Comparison of ENCODE assay signal across 34 cellular contexts in the genomic region with DNA sequence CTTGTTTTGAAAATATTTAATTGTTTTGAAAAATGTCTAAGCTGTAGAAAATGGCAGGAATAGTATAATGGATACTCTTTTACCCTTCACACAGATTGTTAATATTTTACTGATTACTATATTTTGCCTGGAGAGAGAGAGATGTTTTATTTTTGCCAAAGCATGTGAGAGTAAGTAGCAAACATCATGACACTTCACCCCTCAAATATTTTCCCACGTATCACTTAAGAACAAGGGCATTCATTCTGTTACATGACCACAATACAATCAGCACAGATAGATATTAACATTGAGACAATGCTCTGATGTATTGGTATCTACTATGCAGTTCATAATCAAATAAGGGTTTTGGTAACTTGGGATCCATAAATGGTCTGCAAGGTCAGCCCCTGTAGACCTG.
"Had no signal": no experiment of that assay in that cellular context is flagged by ENCODE, and none has a peak within 500 bp of the region (broad histone marks: within the 10 kb centered on the region; RNA-seq: fewer than 3 reads in every experiment).

No MANE protein-coding gene starts in this region.

- H3K27me3 ChIP-seq: brain microvascular endothelial cell, Peyer's patch had no signal

- H3K9me3 Mint-ChIP-seq: activated B cell treated with CpG ODN at 0.5 μM for 24 hours; activated CD4-positive, alpha-beta memory T cell treated with anti-CD3 and anti-CD28 coated beads for 36 hours; activated naive CD4-positive, alpha-beta T cell treated with anti-CD3 and anti-CD28 coated beads, Interleukin-2, amount 10 ng/mL, durations not matched to agents 7 days and 5 days; activated naive CD8-positive, alpha-beta T cell treated with anti-CD3 and anti-CD28 coated beads, Interleukin-2, amount 50 U/mL, for 24 hours; activated T-cell treated with anti-CD3 and anti-CD28 coated beads, Interleukin-2, amount 50 U/mL, for 4 hours; activated T-helper 1 cell treated with anti-CD3 and anti-CD28 coated beads, Interleukin-12 subunit alpha, Interleukin-12 subunit beta, Interleukin-2, Interleukin-4 antibody, amounts not matched to agents 30 ng/mL and 10 ng/mL and 1 ng/mL, durations not matched to agents 14 hours and 24 hours and 36 hours had no signal

- H3K4me3 ChIP-seq: Peyer's patch had no signal

- H3K9me3 ChIP-seq: Peyer's patch had no signal

- H3K36me3 Mint-ChIP-seq: activated CD4-positive, alpha-beta memory T cell treated with anti-CD3 and anti-CD28 coated beads for 36 hours; activated naive CD4-positive, alpha-beta T cell treated with anti-CD3 and anti-CD28 coated beads, Interleukin-2, amount 10 ng/mL, durations not matched to agents 7 days and 5 days; activated naive CD8-positive, alpha-beta T cell had no signal

- H3K27me3 Mint-ChIP-seq: activated naive CD4-positive, alpha-beta T cell treated with anti-CD3 and anti-CD28 coated beads, Interleukin-2, amount 10 ng/mL, durations not matched to agents 7 days and 5 days had no signal

- H3K27ac Mint-ChIP-seq: activated B cell treated with CpG ODN at 0.5 μM for 24 hours; activated CD4-positive, alpha-beta memory T cell treated with anti-CD3 and anti-CD28 coated beads for 36 hours; activated naive CD4-positive, alpha-beta T cell treated with anti-CD3 and anti-CD28 coated beads, Interleukin-2, amount 10 ng/mL, durations not matched to agents 7 days and 5 days; activated naive CD8-positive, alpha-beta T cell; activated naive CD8-positive, alpha-beta T cell treated with anti-CD3 and anti-CD28 coated beads, Interleukin-2, amount 50 U/mL, for 24 hours; activated T-helper 1 cell treated with anti-CD3 and anti-CD28 coated beads, Interleukin-12 subunit alpha, Interleukin-12 subunit beta, Interleukin-2, Interleukin-4 antibody, amounts not matched to agents 30 ng/mL and 10 ng/mL and 1 ng/mL, durations not matched to agents 14 hours and 24 hours and 36 hours had no signal

- H3K27ac ChIP-seq: brain microvascular endothelial cell, Peyer's patch, VCaP had no signal

- H3K4me3 Mint-ChIP-seq: activated B cell treated with CpG ODN at 0.5 μM for 24 hours; activated CD4-positive, alpha-beta memory T cell treated with anti-CD3 and anti-CD28 coated beads for 36 hours; activated naive CD4-positive, alpha-beta T cell treated with anti-CD3 and anti-CD28 coated beads, Interleukin-2, amount 10 ng/mL, durations not matched to agents 7 days and 5 days; activated naive CD8-positive, alpha-beta T cell; activated naive CD8-positive, alpha-beta T cell treated with anti-CD3 and anti-CD28 coated beads, Interleukin-2, amount 50 U/mL, for 24 hours; activated T-cell treated with anti-CD3 and anti-CD28 coated beads, Interleukin-2, amount 50 U/mL, for 4 hours; activated T-helper 1 cell treated with anti-CD3 and anti-CD28 coated beads, Interleukin-12 subunit alpha, Interleukin-12 subunit beta, Interleukin-2, Interleukin-4 antibody, amounts not matched to agents 30 ng/mL and 10 ng/mL and 1 ng/mL, durations not matched to agents 14 hours and 24 hours and 36 hours had no signal

- H3K4me1 ChIP-seq: Peyer's patch had no signal

- H3K36me3 ChIP-seq: brain microvascular endothelial cell, Peyer's patch had no signal

- H3K4me1 Mint-ChIP-seq: activated B cell treated with CpG ODN at 0.5 μM for 24 hours; activated naive CD4-positive, alpha-beta T cell treated with anti-CD3 and anti-CD28 coated beads, Interleukin-2, amount 10 ng/mL, durations not matched to agents 7 days and 5 days; activated naive CD8-positive, alpha-beta T cell treated with anti-CD3 and anti-CD28 coated beads, Interleukin-2, amount 50 U/mL, for 24 hours had no signal

- DNase-seq: activated B cell treated with CpG ODN at 0.5 μM for 24 hours; activated CD4-positive, alpha-beta memory T cell treated with anti-CD3 and anti-CD28 coated beads for 36 hours; activated CD4-positive, alpha-beta T cell treated with anti-CD3 and anti-CD28 coated beads for 4 hours; activated CD4-positive, alpha-beta T cell treated with anti-CD3 and anti-CD28 coated beads, Interleukin-2, amount 50 U/mL, for 1 hour; activated CD4-positive, CD25-positive, alpha-beta regulatory T cell treated with anti-CD3 and anti-CD28 coated beads, Interleukin-2, amount 50 U/mL, for 72 hours; activated CD8-positive, alpha-beta memory T cell treated with anti-CD3 and anti-CD28 coated beads, Interleukin-2, amount 50 U/mL, for 4 hours; activated naive CD4-positive, alpha-beta T cell treated with anti-CD3 and anti-CD28 coated beads, Interleukin-2, amount 10 ng/mL, durations not matched to agents 7 days and 5 days; activated naive CD8-positive, alpha-beta T cell treated with anti-CD3 and anti-CD28 coated beads, Interleukin-2, amount 50 U/mL, for 24 hours; activated T-cell treated with anti-CD3 and anti-CD28 coated beads for 4 hours; activated T-cell treated with anti-CD3 and anti-CD28 coated beads, Interleukin-2, amount 50 U/mL, for 4 hours; amniotic stem cell; aorta; brain microvascular endothelial cell; Kasumi-1; KG1; MM.1S; MV-4-11; NCI-H1092; NCI-H1436 treated with DMSO at 0.1 percent for 48 hours; NCI-H1694 treated with DMSO at 0.1 percent for 48 hours; NCI-H2029; NCI-H345; NCI-H524 treated with DMSO at 0.1 percent for 48 hours; PC-3; Peyer's patch; RPMI8226; SIG-M5; SW 1271; T-helper 1 cell; T-helper 2 cell; T-helper 9 cell had no signal
